Comparison of ENCODE assay signal across 8 cellular contexts in genomic region chr1:239311331-239311730, GRCh38.
"Had no signal": no experiment of that assay in that cellular context is flagged by ENCODE, and none has a peak within 500 bp of the region (broad histone marks: within the 10 kb centered on the region; RNA-seq: fewer than 3 reads in every experiment).

No MANE protein-coding gene starts in this region.

- H3K4me3 ChIP-seq: GM12878 had no signal

- FAIRE-seq: G401.6, GM12878, GM12891, GM12892, GM18507, GM19239 had no signal

- ATAC-seq: GM12878 had no signal

- DNase-seq: GDM1, GF-D8 had no signal
